ENCODE assay signal across 17 cellular contexts in genomic region chr2:240220371-240220770, GRCh38.
DNase-seq lines count a peak whose midpoint lies in the region; ATAC-seq and TF ChIP-seq lines count a peak whose summit lies in the region.
"Had no signal": no experiment of that assay in that cellular context is flagged by ENCODE, and none has a peak within 500 bp of the region (broad histone marks: within the 10 kb centered on the region; RNA-seq: fewer than 3 reads in every experiment).

No MANE protein-coding gene starts in this region.

- 31 to 38% methylated on average over 3 of the region's 3 CpGs for WGBS in GM23248 (ENCODE audit: low coverage in 1 of 2, low lambda C conversion rate in 2 of 2, missing lambda C conversion rate in 2 of 2), 2 experiments

- no peak overlapping the region for H3K27ac ChIP-seq in GM23248
- no peak overlapping the region for H3K27ac ChIP-seq in foreskin keratinocyte
- H3K27ac ChIP-seq: C4-2B, pancreas, skin epidermis had no signal

- DNase-seq in GM23248: peak; percentile 61
- DNase-seq in amniotic stem cell (lab: John Stamatoyannopoulos, UW): peak; percentile 20
- DNase-seq in foreskin keratinocyte: peak in 1 of 2 donors; percentile 60
- peak; percentile 56 for DNase-seq in putamen (ENCODE audit: low spot score)
- DNase-seq in T1000 (lab: John Stamatoyannopoulos, UW): no peak
- DNase-seq in MG63: no peak
- no peak for DNase-seq in activated naive CD4-positive, alpha-beta T cell (lab: John Stamatoyannopoulos, UW)
- no peak for DNase-seq in DMS53 treated with DMSO at 0.1 percent for 48 hours (lab: John Stamatoyannopoulos, UW; ENCODE audit: unreplicated experiment)
- DNase-seq: activated CD4-positive, alpha-beta T cell treated with anti-CD3 and anti-CD28 coated beads, Interleukin-2, amount 50 U/mL, for 48 hours; cerebellar nuclear complex; DMS53; KG1; NCI-H1105 treated with DMSO at 0.1 percent for 48 hours; NCI-H2171 had no signal

- H3K4me1 ChIP-seq in GM23248 (ENCODE audit: insufficient read depth) (peaks cover 19% of the 10 kb centered on the region), foreskin keratinocyte (no peaks in the 10 kb centered on the region)
- H3K4me1 ChIP-seq: pancreas had no signal

- H3K27me3 ChIP-seq in GM23248 (replicated peaks; ENCODE audit: insufficient read depth) (peaks cover 39% of the 10 kb centered on the region), foreskin keratinocyte (peaks cover 37% of the 10 kb centered on the region), MG63 (no peaks in the 10 kb centered on the region)
- H3K27me3 ChIP-seq: pancreas had no signal

- H3F3A ChIP-seq in GM23248 (ENCODE audit: insufficient read depth): no peaks in the 10 kb centered on the region

- H3K36me3 ChIP-seq in GM23248 (ENCODE audit: low read depth) (no peaks in the 10 kb centered on the region), MG63 (no peaks in the 10 kb centered on the region)
- H3K36me3 ChIP-seq: pancreas had no signal

- H3K79me2 ChIP-seq in GM23248 (ENCODE audit: insufficient read depth): no peaks in the 10 kb centered on the region

- H3K4me2 ChIP-seq in GM23248 (ENCODE audit: unreplicated experiment): peak overlapping the region; percentile 8

- no peak overlapping the region for H3K4me3 ChIP-seq in GM23248
- H3K4me3 ChIP-seq in MG63: no peak overlapping the region
- H3K4me3 ChIP-seq: pancreas, skin epidermis had no signal

- in situ Hi-C loops in GM23248 (cut with MboI): no loop called here

- H3K9ac ChIP-seq in GM23248: no peak overlapping the region

- H3K9me2 ChIP-seq in GM23248 (ENCODE audit: insufficient read depth): no peaks in the 10 kb centered on the region

- H2AFZ ChIP-seq in GM23248: no peak overlapping the region

- no peaks in the 10 kb centered on the region for H4K20me1 ChIP-seq in GM23248 (ENCODE audit: insufficient read depth)

- H3K9me3 ChIP-seq in GM23248 (ENCODE audit: low read depth): no peaks in the 10 kb centered on the region
- peaks cover 6% of the 10 kb centered on the region for H3K9me3 ChIP-seq in MG63
- H3K9me3 ChIP-seq: pancreas had no signal

- peak; percentile 51 for ATAC-seq in foreskin keratinocyte

- no peak for TF ChIP-seq CTCF in foreskin keratinocyte (conservative IDR thresholded peaks at IDR 0.05)

Comparison
In these comparisons a context has a peak if more than half of its experiments do, and no peak if none do; other contexts are left out.
1. DNase-seq: peak in GM23248 (single experiment), amniotic stem cell (single experiment) and putamen (single experiment); none in T1000 (single experiment), MG63 (single experiment), activated naive CD4-positive, alpha-beta T cell (0 of 4) and DMS53 treated with DMSO at 0.1 percent for 48 hours (single experiment).